Comparison of ENCODE assay signal across 8 cellular contexts in genomic region chr22:38793721-38794466, GRCh38. TPM values are rescaled to one million over a fixed set of nuclear protein-coding genes. Genes with fewer than 3 reads are reported as not detected.
DNase-seq lines count a peak whose midpoint lies in the region; ATAC-seq and TF ChIP-seq lines count a peak whose summit lies in the region.

DNAL4 (minus strand) TSS chr22:38794143; CDS start chr22:38782731, 11,412 bp downstream.

- no peak within 1 kb of the TSS for H2AK5ac ChIP-seq in H9 (ENCODE audit: insufficient read length, low read length)

- H3K4me1 ChIP-seq in H9 (ENCODE audit: insufficient read depth, low read length) = no peaks in the 10 kb centered on the region

- TF ChIP-seq CTCF in H9 (conservative IDR thresholded peaks at IDR 0.05) = no peak
- no peak for TF ChIP-seq CTCF in fibroblast of pulmonary artery (IDR thresholded peaks at IDR 0.05; ENCODE audit: low read length, missing control alignments)
- no peak for TF ChIP-seq CTCF in natural killer cell (IDR thresholded peaks at IDR 0.05)

- no peaks in the 10 kb centered on the region for H3K79me1 ChIP-seq in H9 (ENCODE audit: insufficient read depth, low read depth, low read length, poor library complexity, severe bottlenecking)

- H2AFZ ChIP-seq in H9 (ENCODE audit: low read length) = no peak within 1 kb of the TSS

- peak; percentile 51; the same call in 1 of the 2 replicates for TF ChIP-seq POLR2A in Raji (IDR thresholded peaks at IDR 0.05; ENCODE audit: insufficient read depth, low read depth, low read length)

- H2BK120ac ChIP-seq in H9 (ENCODE audit: low read depth, low read length, poor library complexity, severe bottlenecking) = no peak within 1 kb of the TSS

- intact Hi-C loops in natural killer cell (cut with micrococcal nuclease) = loop anchor here (5.0 kb wide), 1 partner anchor 37 kb away; the partner anchor contains the start of gene SUN2

- no CpG with 5 or more reads among the region's 47 CpGs for WGBS in H9 (ENCODE audit: extremely low coverage, insufficient read length, low lambda C conversion rate)

- no peaks in the 10 kb centered on the region for H3K23me2 ChIP-seq in H9 (ENCODE audit: insufficient read length, low read depth, low read length, poor library complexity, severe bottlenecking)

- no peak within 1 kb of the TSS for H4K5ac ChIP-seq in H9 (ENCODE audit: insufficient read length, low read depth, low read length)

- no peaks in the 10 kb centered on the region for H3K79me2 ChIP-seq in H9 (ENCODE audit: insufficient read depth, low read length)

- ATAC-seq in natural killer cell = peak; percentile 94 to 98 (median 97)

- peak within 1 kb of the TSS; percentile 27 for H3K9ac ChIP-seq in H9 (ENCODE audit: extremely low read depth, insufficient read length, low read length)

- H3K36me3 Mint-ChIP-seq in H9 (ENCODE audit: insufficient read depth in 1 of 3, low read depth in 3 of 3) (no peaks in the 10 kb centered on the region), natural killer cell (no peaks in the 10 kb centered on the region)

- no peak within 1 kb of the TSS for H2BK15ac ChIP-seq in H9 (ENCODE audit: low read depth, low read length)

- no peak within 1 kb of the TSS for H2BK5ac ChIP-seq in H9 (ENCODE audit: insufficient read length, low read length)

- no peak within 1 kb of the TSS for H3K56ac ChIP-seq in H9 (ENCODE audit: insufficient read length, low read depth, low read length)

- no peak within 1 kb of the TSS for H3K23ac ChIP-seq in H9 (ENCODE audit: insufficient read length, low read depth, low read length)

- no peak within 1 kb of the TSS for H3K27ac ChIP-seq in H9 (ENCODE audit: insufficient read length, low read depth, low read length)

- H3K27me3 Mint-ChIP-seq in H9 (ENCODE audit: low read depth) = peaks cover 35% of the 10 kb centered on the region
- peaks cover 21 to 27% of the 10 kb centered on the region in 2 donors for H3K27me3 Mint-ChIP-seq in natural killer cell (ENCODE audit: low read depth in 2 of 2)

- H2BK20ac ChIP-seq in H9 (ENCODE audit: low read depth, low read length, poor library complexity, severe bottlenecking) = no peak within 1 kb of the TSS

- H4K91ac ChIP-seq in H9 (ENCODE audit: insufficient read length, low read depth, low read length) = no peak within 1 kb of the TSS

- peaks cover 13 to 21% of the 10 kb centered on the region in 2 experiments for H3K4me1 Mint-ChIP-seq in H9
- peaks cover 13 to 26% of the 10 kb centered on the region in 2 donors for H3K4me1 Mint-ChIP-seq in natural killer cell

- no peak within 1 kb of the TSS for H2BK12ac ChIP-seq in H9 (ENCODE audit: insufficient read length, low read depth, low read length)

- H4K8ac ChIP-seq in H9 (replicated peaks; ENCODE audit: insufficient read length, low read depth, low read length) = no peak within 1 kb of the TSS

- H3K4me3 Mint-ChIP-seq in H9 (peak within 1 kb of the TSS; percentile 73 to 92), natural killer cell (peak within 1 kb of the TSS; percentile 94)

- H3K9me3 ChIP-seq in H9 (ENCODE audit: control insufficient read depth, low read depth, low read length) = no peaks in the 10 kb centered on the region

- no peak within 1 kb of the TSS for H3K4ac ChIP-seq in H9 (ENCODE audit: low read depth, low read length)

- H3K27ac Mint-ChIP-seq in H9 (peak within 1 kb of the TSS in 2 of 3 experiments; percentile 53 to 57; a peak in 3 of 7 replicates), natural killer cell (peak within 1 kb of the TSS; percentile 87 to 93)

- peak within 1 kb of the TSS; percentile 66 for H3K4me2 ChIP-seq in H9 (ENCODE audit: insufficient read depth, insufficient read length, low read length)

- peak; percentile 96 for DNase-seq in ELF-1 (ENCODE audit: low read depth, low spot score)
- peak; percentile 95 for DNase-seq in H9
- DNase-seq in M059J (ENCODE audit: low read depth) = peak; percentile 97
- DNase-seq in activated effector memory CD4-positive, alpha-beta T cell treated with anti-CD3 and anti-CD28 coated beads, Interleukin-2, amount 50 U/mL, for 16 hours = peak; percentile 96
- DNase-seq in fibroblast of pulmonary artery (ENCODE audit: low read depth) = peak; percentile 99
- DNase-seq in natural killer cell = peak; percentile 84
- peak; percentile 78 to 94 (median 92) for DNase-seq in stimulated activated naive CD4-positive, alpha-beta T cell (lab: John Stamatoyannopoulos, UW)

- no peak within 1 kb of the TSS for H3T11ph ChIP-seq in H9 (ENCODE audit: low read length)

- peak within 1 kb of the TSS; percentile 90 for H3K4me3 ChIP-seq in fibroblast of pulmonary artery (replicated peaks; ENCODE audit: low read depth, low read length)

- H3K18ac ChIP-seq in H9 (ENCODE audit: insufficient read length, low read depth, low read length) = peak within 1 kb of the TSS; percentile 25

- H3K27me3 ChIP-seq in H9 (ENCODE audit: insufficient read depth, low read length) = no peaks in the 10 kb centered on the region

- no peaks in the 10 kb centered on the region for H4K20me1 ChIP-seq in H9 (ENCODE audit: control insufficient read depth, insufficient read depth, insufficient read length)

- no peak within 1 kb of the TSS for H3K14ac ChIP-seq in H9 (ENCODE audit: insufficient read depth, low read length)

- no peaks in the 10 kb centered on the region for H3K9me3 Mint-ChIP-seq in H9
- H3K9me3 Mint-ChIP-seq in natural killer cell = no peaks in the 10 kb centered on the region

RNA-seq across cellular contexts. Expression of gene DNAL4, which starts in this region (rescaled TPM):
- total RNA-seq in H9 (2021) = 8.3 and 8.9 TPM in 2 replicates
- 6.9 and 13.2 TPM in 2 replicates for total RNA-seq in M059J (2014; rRNA removed; shearing (Covaris generic))
- total RNA-seq in natural killer cell = 1 to 10 TPM; 5.4 to 9.8 (median 6.2) TPM
